ENCODE assay signal across 24 cellular contexts in genomic region chr7:1441615-1442354, GRCh38.
"Had no signal": no experiment of that assay in that cellular context is flagged by ENCODE, and none has a peak within 500 bp of the region (broad histone marks: within the 10 kb centered on the region; RNA-seq: fewer than 3 reads in every experiment).

No MANE protein-coding gene starts in this region.

- DNase-seq: activated CD4-positive, alpha-beta T cell treated with anti-CD3 and anti-CD28 coated beads for 4 hours; activated CD4-positive, alpha-beta T cell treated with anti-CD3 and anti-CD28 coated beads, Interleukin-2, amount 50 U/mL, for 4 hours; activated naive CD4-positive, alpha-beta T cell; activated T-cell treated with anti-CD3 and anti-CD28 coated beads for 4 hours; activated T-cell treated with anti-CD3 and anti-CD28 coated beads, Interleukin-2, amount 50 U/mL, for 72 hours; central memory CD4-positive, alpha-beta T cell; foreskin keratinocyte; left lung; lower lobe of right lung; mesenchymal stem cell; naive thymus-derived CD8-positive, alpha-beta T cell; stimulated activated CD4-positive, alpha-beta T cell treated with anti-CD3 and anti-CD28 coated beads, Interleukin-12 subunit alpha, Interleukin-12 subunit beta, amount 100 ng/mL, for 4 hours; stimulated activated CD4-positive, alpha-beta T cell treated with anti-CD3 and anti-CD28 coated beads, Interleukin-4, amount 100 ng/mL, for 1 hour; stimulated activated naive CD8-positive, alpha-beta T cell treated with anti-CD3 and anti-CD28 coated beads, Interleukin-15, Interleukin-2, amounts not matched to agents 100 U/mL and 50 U/mL, for 24 hours; testis; transverse colon had no signal

- H3K27me3 Mint-ChIP-seq: dendritic cell treated with granulocyte-macrophage colony-stimulating factor and Interleukin-4, amounts not matched to agents 40 ng/mL and 50 ng/mL, for 4 days; naive thymus-derived CD8-positive, alpha-beta T cell had no signal

- H3K36me3 Mint-ChIP-seq: activated naive CD4-positive, alpha-beta T cell treated with anti-CD3 and anti-CD28 coated beads, Interleukin-2, amount 50 U/mL, for 72 hours; naive thymus-derived CD8-positive, alpha-beta T cell had no signal

- H3K9me3 Mint-ChIP-seq: activated naive CD4-positive, alpha-beta T cell treated with anti-CD3 and anti-CD28 coated beads, Interleukin-2, amount 50 U/mL, for 72 hours; activated T-cell treated with anti-CD3 and anti-CD28 coated beads, Interleukin-2, amount 50 U/mL, for 72 hours; dendritic cell treated with granulocyte-macrophage colony-stimulating factor and Interleukin-4, amounts not matched to agents 40 ng/mL and 50 ng/mL, for 4 days; naive thymus-derived CD8-positive, alpha-beta T cell; neural progenitor cell; T-helper 2 cell treated with Interferon-gamma antibody and Interleukin-4, amounts not matched to agents 5 μg/mL and 100 μg/mL, for 36 hours had no signal

- H3K9me3 ChIP-seq: breast epithelium, esophagus muscularis mucosa, left lung, lower lobe of right lung, testis, transverse colon had no signal

- H3K4me1 ChIP-seq: breast epithelium, foreskin keratinocyte, left lung, neural progenitor cell, testis had no signal

- H3K36me3 ChIP-seq: breast epithelium, neural progenitor cell had no signal

- H3K4me3 Mint-ChIP-seq: activated T-cell treated with anti-CD3 and anti-CD28 coated beads, Interleukin-2, amount 50 U/mL, for 72 hours; dendritic cell treated with granulocyte-macrophage colony-stimulating factor and Interleukin-4, amounts not matched to agents 40 ng/mL and 50 ng/mL, for 4 days; naive thymus-derived CD8-positive, alpha-beta T cell; neural progenitor cell; T-helper 2 cell treated with Interferon-gamma antibody and Interleukin-4, amounts not matched to agents 5 μg/mL and 100 μg/mL, for 36 hours had no signal

- H2AFZ ChIP-seq: neural progenitor cell had no signal

- ATAC-seq: activated naive CD4-positive, alpha-beta T cell treated with anti-CD3 and anti-CD28 coated beads, Interleukin-2, amount 50 U/mL, for 72 hours; activated T-cell treated with anti-CD3 and anti-CD28 coated beads, Interleukin-2, amount 50 U/mL, for 72 hours; foreskin keratinocyte; left lung; lower lobe of right lung; naive thymus-derived CD8-positive, alpha-beta T cell; sciatic nerve; stimulated activated naive CD8-positive, alpha-beta T cell treated with anti-CD3 and anti-CD28 coated beads, Interleukin-15, Interleukin-2, amounts not matched to agents 100 U/mL and 50 U/mL, for 24 hours had no signal

- H3K4me2 ChIP-seq: neural progenitor cell had no signal

- H3K27me3 ChIP-seq: breast epithelium, esophagus muscularis mucosa, foreskin keratinocyte, left lung, neural progenitor cell, testis, transverse colon had no signal

- H3K9ac ChIP-seq: neural progenitor cell had no signal

- H3K27ac Mint-ChIP-seq: activated naive CD4-positive, alpha-beta T cell treated with anti-CD3 and anti-CD28 coated beads, Interleukin-2, amount 50 U/mL, for 72 hours; activated T-cell treated with anti-CD3 and anti-CD28 coated beads, Interleukin-2, amount 50 U/mL, for 72 hours; dendritic cell treated with granulocyte-macrophage colony-stimulating factor and Interleukin-4, amounts not matched to agents 40 ng/mL and 50 ng/mL, for 4 days; naive thymus-derived CD8-positive, alpha-beta T cell; T-helper 2 cell treated with Interferon-gamma antibody and Interleukin-4, amounts not matched to agents 5 μg/mL and 100 μg/mL, for 36 hours had no signal

- H3K27ac ChIP-seq: breast epithelium, esophagus muscularis mucosa, foreskin keratinocyte, left lung, lower lobe of right lung, neural progenitor cell, skin epidermis, testis, transverse colon had no signal

- H3K4me3 ChIP-seq: breast epithelium, esophagus muscularis mucosa, left lung, lower lobe of right lung, neural progenitor cell, skin epidermis, testis, transverse colon had no signal
